ENCODE assay signal across 31 cellular contexts in the genomic region with DNA sequence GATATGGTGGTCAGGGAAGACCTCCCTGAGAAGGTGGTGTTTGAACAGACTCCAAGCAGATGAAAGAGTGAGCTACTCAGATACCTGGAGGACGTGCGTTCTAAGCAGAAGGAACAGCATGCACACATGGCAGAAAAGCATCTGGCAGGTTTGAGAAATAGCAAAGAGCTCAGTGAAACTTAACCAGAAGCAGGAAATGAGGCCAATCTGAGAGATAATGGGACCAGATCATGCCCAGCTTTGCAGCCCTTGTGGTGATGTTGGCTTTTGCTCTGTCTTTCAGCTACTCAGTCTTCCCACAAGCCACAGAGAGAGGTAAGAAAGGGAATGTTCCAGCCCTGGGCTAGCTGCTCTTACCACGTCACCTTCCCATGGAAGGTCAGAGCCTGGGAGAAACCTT.
DNase-seq lines count a peak whose midpoint lies in the region; ATAC-seq and FAIRE-seq lines count a peak whose summit lies in the region.
"Had no signal": no experiment of that assay in that cellular context is flagged by ENCODE, and none has a peak within 500 bp of the region (broad histone marks: within the 10 kb centered on the region; RNA-seq: fewer than 3 reads in every experiment).

No MANE protein-coding gene starts in this region.

- no peaks in the 10 kb centered on the region for H3K4me1 ChIP-seq in small intestine (ENCODE audit: control insufficient read depth in 2 of 2, insufficient read depth in 1 of 2, low read depth in 1 of 2, low read length in 1 of 2)
- H3K4me1 ChIP-seq: A549, left ventricle myocardium inferior, parathyroid adenoma, right atrium auricular region, SJCRH30 had no signal

- H3K36me3 Mint-ChIP-seq in activated T-cell treated with anti-CD3 and anti-CD28 coated beads, Interleukin-2, amount 50 U/mL, for 4 hours (ENCODE audit: insufficient read depth) = no peaks in the 10 kb centered on the region
- no peaks in the 10 kb centered on the region for H3K36me3 Mint-ChIP-seq in activated naive CD8-positive, alpha-beta T cell treated with anti-CD3 and anti-CD28 coated beads, Interleukin-2, amount 50 U/mL, for 24 hours (ENCODE audit: low read depth)
- H3K36me3 Mint-ChIP-seq: brain had no signal

- peaks cover 12% of the 10 kb centered on the region for H3K4me1 Mint-ChIP-seq in activated T-cell treated with anti-CD3 and anti-CD28 coated beads, Interleukin-2, amount 50 U/mL, for 4 hours (ENCODE audit: low read depth)
- peaks cover 13% of the 10 kb centered on the region for H3K4me1 Mint-ChIP-seq in activated naive CD8-positive, alpha-beta T cell treated with anti-CD3 and anti-CD28 coated beads, Interleukin-2, amount 50 U/mL, for 24 hours
- H3K4me1 Mint-ChIP-seq: B cell, brain had no signal

- H3K27ac Mint-ChIP-seq in activated naive CD8-positive, alpha-beta T cell treated with anti-CD3 and anti-CD28 coated beads, Interleukin-2, amount 50 U/mL, for 24 hours = peak overlapping the region; percentile 71
- H3K27ac Mint-ChIP-seq: B cell, brain, HFFc6, type B pancreatic cell had no signal

- no peak for DNase-seq in activated T-cell treated with anti-CD3 and anti-CD28 coated beads, Interleukin-2, amount 50 U/mL, for 4 hours
- DNase-seq in activated T-cell treated with anti-CD3 and anti-CD28 coated beads, Interleukin-2, amount 50 U/mL, for 48 hours = no peak
- peak; percentile 93 for DNase-seq in Jurkat, Clone E6-1 (ENCODE audit: low read depth, low spot score)
- no peak for DNase-seq in activated naive CD8-positive, alpha-beta T cell treated with anti-CD3 and anti-CD28 coated beads, Interleukin-2, amount 50 U/mL, for 24 hours
- peak; percentile 21 for DNase-seq in small intestine
- DNase-seq in activated CD4-positive, CD25-positive, alpha-beta regulatory T cell (lab: John Stamatoyannopoulos, UW) = no peak
- DNase-seq in AML-193 (lab: John Stamatoyannopoulos, UW) = no peak
- DNase-seq in NCI-H1694 treated with DMSO at 0.1 percent for 48 hours (lab: John Stamatoyannopoulos, UW) = no peak
- DNase-seq: Calu3; glutamatergic neuron; GOT3; HFFc6; islet precursor cell; KBM-7; left ventricle myocardium inferior; MM.1S; NCI-H2081; NCI-H226; SJCRH30; stimulated activated CD4-positive, alpha-beta T cell treated with anti-CD3 and anti-CD28 coated beads, Interleukin-2, amount 100 ng/mL, for 24 hours; substantia nigra had no signal

- peak; percentile 21 to 27 for ATAC-seq in activated T-cell treated with anti-CD3 and anti-CD28 coated beads, Interleukin-2, amount 50 U/mL, for 4 hours
- no peak for ATAC-seq in activated naive CD8-positive, alpha-beta T cell treated with anti-CD3 and anti-CD28 coated beads, Interleukin-2, amount 50 U/mL, for 24 hours
- ATAC-seq: A549 had no signal

- H3K9me3 ChIP-seq in small intestine (ENCODE audit: control insufficient read depth, low read depth) = no peaks in the 10 kb centered on the region
- H3K9me3 ChIP-seq: A549, SJCRH30 had no signal

- H3K27me3 ChIP-seq in small intestine (ENCODE audit: control insufficient read depth in 2 of 2, insufficient read depth in 2 of 2, low read length in 2 of 2) = no peaks in the 10 kb centered on the region
- H3K27me3 ChIP-seq: right atrium auricular region, SJCRH30 had no signal

- no peak overlapping the region for H3K4me3 ChIP-seq in Jurkat, Clone E6-1 (ENCODE audit: low read length)
- no peak overlapping the region for H3K4me3 ChIP-seq in small intestine (ENCODE audit: low read depth in 1 of 2, low read length in 2 of 2)
- H3K4me3 ChIP-seq: A549, left ventricle myocardium inferior, right atrium auricular region, SJCRH30 had no signal

- FAIRE-seq in small intestine (lab: Jason Lieb, UNC) = no peak
- FAIRE-seq: A549, GM12891, HTR-8/SVneo, TTC549 had no signal

- peaks cover 2% of the 10 kb centered on the region for H3K27me3 Mint-ChIP-seq in activated T-cell treated with anti-CD3 and anti-CD28 coated beads, Interleukin-2, amount 50 U/mL, for 4 hours (ENCODE audit: low read depth)
- H3K27me3 Mint-ChIP-seq in activated naive CD8-positive, alpha-beta T cell treated with anti-CD3 and anti-CD28 coated beads, Interleukin-2, amount 50 U/mL, for 24 hours = peaks cover 8% of the 10 kb centered on the region

- H3K4me3 Mint-ChIP-seq in activated T-cell treated with anti-CD3 and anti-CD28 coated beads, Interleukin-2, amount 50 U/mL, for 4 hours = no peak overlapping the region
- no peak overlapping the region for H3K4me3 Mint-ChIP-seq in activated naive CD8-positive, alpha-beta T cell treated with anti-CD3 and anti-CD28 coated beads, Interleukin-2, amount 50 U/mL, for 24 hours
- H3K4me3 Mint-ChIP-seq: B cell, brain, HFFc6, type B pancreatic cell had no signal

- peaks cover 7% of the 10 kb centered on the region for H3K9me3 Mint-ChIP-seq in activated T-cell treated with anti-CD3 and anti-CD28 coated beads, Interleukin-2, amount 50 U/mL, for 4 hours
- H3K9me3 Mint-ChIP-seq in activated naive CD8-positive, alpha-beta T cell treated with anti-CD3 and anti-CD28 coated beads, Interleukin-2, amount 50 U/mL, for 24 hours = no peaks in the 10 kb centered on the region
- H3K9me3 Mint-ChIP-seq: type B pancreatic cell had no signal

- H3K36me3 ChIP-seq in small intestine (ENCODE audit: control insufficient read depth in 2 of 2, insufficient read depth in 2 of 2, low read length in 2 of 2) = no peaks in the 10 kb centered on the region
- H3K36me3 ChIP-seq: left ventricle myocardium inferior, right atrium auricular region, SJCRH30 had no signal

- 67 to 74% (median 71%) methylated on average over 3 of the region's 3 CpGs for WGBS in small intestine, 3 donors

- H3K27ac ChIP-seq in small intestine (ENCODE audit: low read depth in 1 of 2, low read length in 1 of 2) = no peak overlapping the region
- H3K27ac ChIP-seq: A549, epithelial cell of prostate, left ventricle myocardium inferior, parathyroid adenoma, right atrium auricular region, SJCRH30 had no signal

Comparison
In these comparisons a context has a peak if more than half of its experiments do, and no peak if none do; other contexts are left out.
1. DNase-seq: peak in Jurkat, Clone E6-1 (single experiment) and small intestine (single experiment); none in activated T-cell treated with anti-CD3 and anti-CD28 coated beads, Interleukin-2, amount 50 U/mL, for 4 hours (single experiment), activated T-cell treated with anti-CD3 and anti-CD28 coated beads, Interleukin-2, amount 50 U/mL, for 48 hours (0 of 2), activated naive CD8-positive, alpha-beta T cell treated with anti-CD3 and anti-CD28 coated beads, Interleukin-2, amount 50 U/mL, for 24 hours (single experiment), activated CD4-positive, CD25-positive, alpha-beta regulatory T cell (0 of 4), AML-193 (0 of 2) and NCI-H1694 treated with DMSO at 0.1 percent for 48 hours (single experiment).